ENCODE assay signal across 19 cellular contexts in the genomic region with DNA sequence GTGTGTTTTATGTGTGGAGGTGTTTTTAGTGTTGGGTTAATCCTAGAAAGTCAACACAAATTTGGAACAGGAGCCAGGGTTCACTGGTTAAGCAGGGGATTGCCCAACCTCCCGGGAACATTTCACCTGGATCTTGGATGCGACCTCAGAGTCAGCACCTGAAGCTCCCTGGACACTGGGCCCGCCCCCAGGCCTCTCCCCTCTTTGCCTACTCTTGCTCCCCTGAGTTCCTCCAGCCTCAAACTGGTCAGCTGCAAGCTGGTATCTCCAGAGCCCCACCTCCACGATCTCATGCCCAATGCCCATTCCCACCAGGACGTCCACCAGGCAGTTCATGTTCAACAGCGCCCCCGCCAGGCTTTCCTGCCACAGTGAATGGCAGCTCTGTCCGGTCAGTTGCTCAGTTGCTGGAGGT. TPM values are rescaled to one million over a fixed set of nuclear protein-coding genes. Genes with fewer than 3 reads are reported as not detected.
A peak's percentile ranks its signal among the peaks of the same experiment; 100 is the strongest.
DNase-seq lines count a peak whose midpoint lies in the region; ATAC-seq, FAIRE-seq and TF ChIP-seq lines count a peak whose summit lies in the region.
"Had no signal": no experiment of that assay in that cellular context is flagged by ENCODE, and none has a peak within 500 bp of the region (broad histone marks: within the 10 kb centered on the region; RNA-seq: fewer than 3 reads in every experiment).

No MANE protein-coding gene starts in this region.

- in situ Hi-C loops in HepG2 (cut with HindIII; ENCODE audit: extremely low pct_ligation_motif_present, low pct_unique_long_range_greater_than_20kb) = no loop called here

- BruUV-seq in HepG2 (replicated peaks; lab: Mats Ljungman, UMichigan) = no TSS peak

- no peak for TF ChIP-seq RAD21 in HepG2 (CRISPR knock-in tag; IDR thresholded peaks at IDR 0.05)

- WGBS in body of pancreas, 2 donors = 56 to 61% methylated on average over 6 to 8 of the region's 8 CpGs
- 69% methylated on average over 6 of the region's 8 CpGs for WGBS in HepG2 (ENCODE audit: low lambda C conversion rate)
- WGBS in sigmoid colon, 2 donors = 52 to 79% methylated on average over 8 of the region's 8 CpGs
- WGBS in esophagus muscularis mucosa = 87% methylated on average over 8 of the region's 8 CpGs

- TF ChIP-seq EP300 in HepG2 (IDR thresholded peaks at IDR 0.05; ENCODE audit: low read depth in 2 of 2, low read length in 2 of 2) = no peak
- no peak for TF ChIP-seq EP300 in HepG2 (CRISPR knock-in tag; IDR thresholded peaks at IDR 0.05; ENCODE audit: borderline replicate concordance)
- TF ChIP-seq EP300 in sigmoid colon (IDR thresholded peaks at IDR 0.05) = no peak
- TF ChIP-seq EP300 in esophagus muscularis mucosa (IDR thresholded peaks at IDR 0.05) = no peak

- H3K9ac ChIP-seq in HepG2 (ENCODE audit: insufficient read depth, low read depth, low read length) = no peak overlapping the region
- H3K9ac ChIP-seq: BLaER1 treated with 17β-estradiol and CSF1 and Interleukin-3, amounts not matched to agents 10 nM and 100 nM had no signal

- intact Hi-C loops in body of pancreas (cut with DNase I) (no loop called here), HepG2 (cut with micrococcal nuclease; ENCODE audit: unreplicated experiment) (no loop called here), sigmoid colon (cut with DNase I) (no loop called here), esophagus muscularis mucosa (cut with DNase I) (no loop called here)

- H3F3A ChIP-seq in GM23338 (replicated peaks; ENCODE audit: low read depth) = no peaks in the 10 kb centered on the region

- no peak for FAIRE-seq in HepG2 (lab: Jason Lieb, UNC)
- FAIRE-seq: frontal cortex, islet of Langerhans, RCC 7860 had no signal

- peaks cover 6% of the 10 kb centered on the region for H3K27me3 Mint-ChIP-seq in GM23338 (ENCODE audit: insufficient read depth, low read depth, poor library complexity)

- POLR2A ChIA-PET in AG04450 (lab: Yijun Ruan, JAX) (no interaction called here), HepG2 (lab: Yijun Ruan, JAX) (no interaction called here)

- H3K27me3 ChIP-seq in AG04450 (ENCODE audit: control insufficient read depth, insufficient read depth, low read length) (no peaks in the 10 kb centered on the region), GM23338 (ENCODE audit: insufficient read depth) (no peaks in the 10 kb centered on the region), body of pancreas (no peaks in the 10 kb centered on the region), HepG2 (ENCODE audit: control insufficient read depth in 1 of 2, insufficient read depth in 2 of 2, low read length in 2 of 2) (no peaks in the 10 kb centered on the region), sigmoid colon (no peaks in the 10 kb centered on the region), esophagus muscularis mucosa (no peaks in the 10 kb centered on the region)
- H3K27me3 ChIP-seq: BLaER1 treated with 17β-estradiol and CSF1 and Interleukin-3, amounts not matched to agents 10 nM and 100 nM; dorsolateral prefrontal cortex had no signal

- H3K9me2 ChIP-seq in GM23338 (ENCODE audit: insufficient read depth) = peaks cover 12% of the 10 kb centered on the region; the same call in 1 of the 2 replicates

- H3K9me3 ChIP-seq in AG04450 (ENCODE audit: control insufficient read depth, insufficient read depth, low read length) (no peaks in the 10 kb centered on the region; the same call in 1 of the 2 replicates), body of pancreas (no peaks in the 10 kb centered on the region), HepG2 (ENCODE audit: low read length) (0 out of 2 replicates have a peak, but pooled peaks cover 7% of the 10 kb centered on the region), sigmoid colon (no peaks in the 10 kb centered on the region), esophagus muscularis mucosa (no peaks in the 10 kb centered on the region)

- H3K4me3 Mint-ChIP-seq in GM23338 = no peak overlapping the region
- H3K4me3 Mint-ChIP-seq: naive B cell; stimulated activated effector memory CD8-positive, alpha-beta T cell treated with anti-CD3 and anti-CD28 coated beads, Interleukin-12 subunit alpha, Interleukin-12 subunit beta, amount 100 ng/mL, for 72 hours had no signal

- CTCF ChIA-PET in AG04450 (lab: Charles Lee) = interaction anchor here (0.7 to 2.2 kb wide), 5 partner anchors 9 to 39 kb away, joined by 4 to 9 read pairs (median 7); a partner anchor contains a TSS
- CTCF ChIA-PET in HepG2 (lab: Yijun Ruan, JAX; ENCODE audit: low intra/inter-chr PET ratio, low total read pairs) = no interaction called here

- DNase-seq in AG04450 (ENCODE audit: low read depth, low spot score) (no peak), GM23338 (ENCODE audit: low spot score) (peak; percentile 81), body of pancreas (peak; percentile 63 to 81 (median 74)), HepG2 (ENCODE audit: low spot score) (no peak), sigmoid colon (no peak), amygdala (lab: John Stamatoyannopoulos, UW) (no peak), esophagus muscularis mucosa (ENCODE audit: extremely low spot score) (no peak), ureter (ENCODE audit: low spot score) (no peak)
- DNase-seq: dorsolateral prefrontal cortex; naive B cell; NCI-H226; stimulated activated CD4-positive, alpha-beta T cell treated with anti-CD3 and anti-CD28 coated beads, Interleukin-4, amount 100 ng/mL, for 1 hour; T-helper 2 cell had no signal

- H3K36me3 Mint-ChIP-seq in GM23338 (ENCODE audit: low read depth) = peaks cover 10% of the 10 kb centered on the region; the same call in 2 of the 3 replicates
- H3K36me3 Mint-ChIP-seq: naive B cell; stimulated activated effector memory CD8-positive, alpha-beta T cell treated with anti-CD3 and anti-CD28 coated beads, Interleukin-12 subunit alpha, Interleukin-12 subunit beta, amount 100 ng/mL, for 72 hours had no signal

- H3K9me3 Mint-ChIP-seq in GM23338 = no peaks in the 10 kb centered on the region; the same call in 2 of the 3 replicates
- H3K9me3 Mint-ChIP-seq: naive B cell; stimulated activated effector memory CD8-positive, alpha-beta T cell treated with anti-CD3 and anti-CD28 coated beads, Interleukin-12 subunit alpha, Interleukin-12 subunit beta, amount 100 ng/mL, for 72 hours had no signal

- H3K4me2 ChIP-seq in GM23338 = no peak overlapping the region
- H3K4me2 ChIP-seq in HepG2 (ENCODE audit: low read depth, low read length) = no peak overlapping the region

- no peaks in the 10 kb centered on the region for H3K36me3 ChIP-seq in GM23338 (ENCODE audit: insufficient read depth)
- H3K36me3 ChIP-seq in body of pancreas (replicated peaks in 1 of 2; ENCODE audit: insufficient read depth in 1 of 2, low read depth in 2 of 2) = no peaks in the 10 kb centered on the region
- H3K36me3 ChIP-seq in HepG2 (replicated peaks in 1 of 2; ENCODE audit: control insufficient read depth in 1 of 2, insufficient read depth in 2 of 2, low read length in 2 of 2) = no peaks in the 10 kb centered on the region
- peaks cover 0 to 13% (median 0%) of the 10 kb centered on the region in 4 donors for H3K36me3 ChIP-seq in sigmoid colon
- H3K36me3 ChIP-seq in esophagus muscularis mucosa = peaks cover 0 to 23% (median 5%) of the 10 kb centered on the region in 4 donors

- peak; percentile 91 for ATAC-seq in GM23338
- ATAC-seq in body of pancreas = peak; percentile 85
- ATAC-seq in HepG2 = no peak; the same call in 2 of the 3 replicates
- ATAC-seq: stimulated activated effector memory CD8-positive, alpha-beta T cell treated with anti-CD3 and anti-CD28 coated beads, Interleukin-12 subunit alpha, Interleukin-12 subunit beta, amount 100 ng/mL, for 72 hours had no signal

- TF ChIP-seq POLR2A in body of pancreas (IDR thresholded peaks at IDR 0.05) (no peak), HepG2 (IDR thresholded peaks at IDR 0.05; ENCODE audit: insufficient read depth in 1 of 2, low read depth in 2 of 2, low read length in 2 of 2) (no peak), sigmoid colon (IDR thresholded peaks at IDR 0.05) (no peak), esophagus muscularis mucosa (IDR thresholded peaks at IDR 0.05; ENCODE audit: low read depth) (no peak)

- H3K79me2 ChIP-seq in GM23338 (replicated peaks; ENCODE audit: insufficient read depth) (no peaks in the 10 kb centered on the region), HepG2 (ENCODE audit: insufficient read depth, low read length) (no peaks in the 10 kb centered on the region)

- no peak overlapping the region for H3K27ac Mint-ChIP-seq in GM23338
- H3K27ac Mint-ChIP-seq: stimulated activated effector memory CD8-positive, alpha-beta T cell treated with anti-CD3 and anti-CD28 coated beads, Interleukin-12 subunit alpha, Interleukin-12 subunit beta, amount 100 ng/mL, for 72 hours had no signal

- 0 out of 2 replicates have a peak, but pooled peaks have one; percentile 10 for TF ChIP-seq CTCF in AG04450 (IDR thresholded peaks at IDR 0.05; ENCODE audit: low read depth, low read length)
- peak; percentile 77 to 88 for TF ChIP-seq CTCF in GM23338 (conservative IDR thresholded peaks at IDR 0.05; ENCODE audit: low read depth in 2 of 2)
- TF ChIP-seq CTCF in body of pancreas (IDR thresholded peaks at IDR 0.05) = peak in 6 of 7 experiments; percentile 11 to 69 (median 40)
- TF ChIP-seq CTCF in HepG2 (CRISPR knock-in tag; IDR thresholded peaks at IDR 0.05) = peak; percentile 48
- TF ChIP-seq CTCF in sigmoid colon (IDR thresholded peaks at IDR 0.05) = no peak
- TF ChIP-seq CTCF in esophagus muscularis mucosa (IDR thresholded peaks at IDR 0.05) = no peak

- H4K20me1 ChIP-seq in GM23338 (replicated peaks; ENCODE audit: insufficient read depth) (no peaks in the 10 kb centered on the region), HepG2 (ENCODE audit: insufficient read depth, low read length) (no peaks in the 10 kb centered on the region)

- H3K4me3 ChIP-seq in AG04450 (ENCODE audit: low read depth, low read length) = no peak overlapping the region
- no peak overlapping the region for H3K4me3 ChIP-seq in GM23338
- H3K4me3 ChIP-seq in body of pancreas = no peak overlapping the region
- H3K4me3 ChIP-seq in HepG2 (replicated peaks in 1 of 3; ENCODE audit: insufficient read depth in 1 of 3, low read depth in 2 of 3, low read length in 3 of 3) = no peak overlapping the region
- H3K4me3 ChIP-seq in sigmoid colon = no peak overlapping the region
- H3K4me3 ChIP-seq in esophagus muscularis mucosa = no peak overlapping the region
- H3K4me3 ChIP-seq: BLaER1 treated with 17β-estradiol and CSF1 and Interleukin-3, amounts not matched to agents 10 nM and 100 nM; dorsolateral prefrontal cortex had no signal

- H3K4me1 Mint-ChIP-seq in GM23338 = no peaks in the 10 kb centered on the region
- H3K4me1 Mint-ChIP-seq: naive B cell; stimulated activated effector memory CD8-positive, alpha-beta T cell treated with anti-CD3 and anti-CD28 coated beads, Interleukin-12 subunit alpha, Interleukin-12 subunit beta, amount 100 ng/mL, for 72 hours had no signal

- H3K27ac ChIP-seq in AG04450 (ENCODE audit: low read depth, low read length) (no peak overlapping the region), GM23338 (ENCODE audit: low read depth) (no peak overlapping the region), body of pancreas (peak overlapping the region in 1 of 4 donors; percentile 56), HepG2 (ENCODE audit: extremely low read length, insufficient read depth, low read length) (no peak overlapping the region), sigmoid colon (no peak overlapping the region), esophagus muscularis mucosa (replicated peaks in 1 of 4) (no peak overlapping the region)
- H3K27ac ChIP-seq: BLaER1 treated with 17β-estradiol and CSF1 and Interleukin-3, amounts not matched to agents 10 nM and 100 nM; dorsolateral prefrontal cortex had no signal

- no peak overlapping the region for H2AFZ ChIP-seq in GM23338
- H2AFZ ChIP-seq in HepG2 (ENCODE audit: low read length) = no peak overlapping the region

- H3K4me1 ChIP-seq in GM23338 (ENCODE audit: insufficient read depth) (no peaks in the 10 kb centered on the region), body of pancreas (peaks cover 19% of the 10 kb centered on the region), HepG2 (ENCODE audit: insufficient read depth, low read length) (0 out of 2 replicates have a peak, but pooled peaks cover 5% of the 10 kb centered on the region), sigmoid colon (no peaks in the 10 kb centered on the region), esophagus muscularis mucosa (no peaks in the 10 kb centered on the region)

RNA-seq across cellular contexts. Expression of a gene that starts 9.7 kb away (rescaled TPM):
- polyA plus RNA-seq in AG04450 (2011; rRNA removed) = 2.3 and 3.6 TPM in 2 replicates
- 1.1 and 1.7 TPM in 2 replicates for polyA minus RNA-seq in AG04450 (2011; rRNA and poly(A)+ RNA removed)
- 5.0 and 8.4 TPM in 2 replicates for total RNA-seq in GM23338 (2014; rRNA removed; shearing (Covaris generic))
- polyA plus RNA-seq in GM23338 (2016; fragmentation: Nextera tagmentation; extraction: Ambion mirVana) = 11.6 and 11.7 TPM in 2 replicates
- total RNA-seq in body of pancreas = 1 to 10 TPM; 2.1 to 3.3 TPM
- 0.53 and 0.58 TPM in 2 replicates for total RNA-seq in HepG2 (2016; rRNA removed; fragmentation: Illumina TruSeq; extraction: Trizol)
- total RNA-seq in HepG2 (2016; cell fraction: cytosol; rRNA removed; fragmentation: Illumina TruSeq; extraction: Trizol; ENCODE audit: low read depth) = 0.44 TPM in 1 of 2 replicates, not detected in the other
- 0.64 and 0.97 TPM in 2 replicates for total RNA-seq in HepG2 (2016; cell fraction: insoluble cytoplasmic fraction; rRNA removed; fragmentation: Illumina TruSeq; extraction: Trizol)
- 0.34 and 0.49 TPM in 2 replicates for total RNA-seq in HepG2 (2016; cell fraction: membrane; rRNA removed; fragmentation: Illumina TruSeq; extraction: Trizol)
- total RNA-seq in HepG2 (2016; cell fraction: nucleus; rRNA removed; fragmentation: Illumina TruSeq; extraction: Trizol) = not detected in 2 replicates
- 1.2 and 1.8 TPM in 2 replicates for polyA plus RNA-seq in HepG2 (2011; rRNA removed)
- polyA plus RNA-seq in HepG2 (2011; cell fraction: cytosol; rRNA removed) = 1.4 and 1.5 TPM in 2 replicates
- 3.6 and 4.3 TPM in 2 replicates for polyA plus RNA-seq in HepG2 (2011; cell fraction: nucleus; rRNA removed)
- polyA plus RNA-seq in HepG2 (2012) = 0.72 and 0.89 TPM in 2 replicates
- polyA plus RNA-seq in HepG2 (2016; cell fraction: cytosol; fragmentation: Illumina TruSeq; extraction: Trizol; ENCODE audit: low read depth) = 0.35 and 0.58 TPM in 2 replicates
- polyA plus RNA-seq in HepG2 (2016; cell fraction: insoluble cytoplasmic fraction; fragmentation: Illumina TruSeq; extraction: Trizol; ENCODE audit: low read depth) = 1.1 TPM in 2 replicates
- 0.64 and 0.69 TPM in 2 replicates for polyA plus RNA-seq in HepG2 (2016; cell fraction: membrane; fragmentation: Illumina TruSeq; extraction: Trizol; ENCODE audit: low read depth)
- 0.97 and 0.98 TPM in 2 replicates for polyA plus RNA-seq in HepG2 (2016; cell fraction: nucleus; fragmentation: Illumina TruSeq; extraction: Trizol; ENCODE audit: insufficient read depth, low read depth)
- polyA minus RNA-seq in HepG2 (2011; rRNA and poly(A)+ RNA removed; ENCODE audit: low replicate concordance) = 0.33 and 0.62 TPM in 2 replicates
- not detected in 2 replicates for polyA minus RNA-seq in HepG2 (2011; cell fraction: cytosol; rRNA and poly(A)+ RNA removed)
- polyA minus RNA-seq in HepG2 (2011; cell fraction: nucleus; rRNA and poly(A)+ RNA removed) = 0.77 and 2.0 TPM in 2 replicates
- total RNA-seq in sigmoid colon = 10 to 100 TPM; 14.1 to 20.1 (median 18.3) TPM
- 10 to 100 TPM in 1 of 3 donors, 1 to 10 TPM in 2; 4.3 to 21.0 (median 4.9) TPM for polyA plus RNA-seq in sigmoid colon
- 1 to 10 TPM; 7.1 to 8.9 (median 7.8) TPM for total RNA-seq in esophagus muscularis mucosa
- total RNA-seq in ureter = 24.4 TPM
- total RNA-seq: H4 had no signal

RNA-seq across cellular contexts. Expression of a gene that starts 15.8 kb away (rescaled TPM):
- 23.3 and 31.8 TPM in 2 replicates for polyA plus RNA-seq in AG04450 (2011; rRNA removed)
- polyA minus RNA-seq in AG04450 (2011; rRNA and poly(A)+ RNA removed) = 22.8 and 30.7 TPM in 2 replicates
- total RNA-seq in GM23338 (2014; rRNA removed; shearing (Covaris generic)) = 30.6 and 53.5 TPM in 2 replicates
- polyA plus RNA-seq in GM23338 (2016; fragmentation: Nextera tagmentation; extraction: Ambion mirVana) = 30.4 and 35.8 TPM in 2 replicates
- 10 to 100 TPM; 34.5 to 56.0 TPM for total RNA-seq in body of pancreas
- 2.3 and 2.5 TPM in 2 replicates for total RNA-seq in HepG2 (2016; rRNA removed; fragmentation: Illumina TruSeq; extraction: Trizol)
- 3.4 and 4.0 TPM in 2 replicates for total RNA-seq in HepG2 (2016; cell fraction: cytosol; rRNA removed; fragmentation: Illumina TruSeq; extraction: Trizol; ENCODE audit: low read depth)
- 1.8 and 2.8 TPM in 2 replicates for total RNA-seq in HepG2 (2016; cell fraction: insoluble cytoplasmic fraction; rRNA removed; fragmentation: Illumina TruSeq; extraction: Trizol)
- 4.9 and 6.9 TPM in 2 replicates for total RNA-seq in HepG2 (2016; cell fraction: membrane; rRNA removed; fragmentation: Illumina TruSeq; extraction: Trizol)
- 2.2 and 2.5 TPM in 2 replicates for total RNA-seq in HepG2 (2016; cell fraction: nucleus; rRNA removed; fragmentation: Illumina TruSeq; extraction: Trizol)
- 3.6 TPM in 2 replicates for polyA plus RNA-seq in HepG2 (2011; rRNA removed)
- 2.4 and 3.8 TPM in 2 replicates for polyA plus RNA-seq in HepG2 (2011; cell fraction: cytosol; rRNA removed)
- polyA plus RNA-seq in HepG2 (2011; cell fraction: nucleus; rRNA removed) = 4.8 and 5.7 TPM in 2 replicates
- polyA plus RNA-seq in HepG2 (2012) = 4.0 and 5.0 TPM in 2 replicates
- polyA plus RNA-seq in HepG2 (2016; cell fraction: cytosol; fragmentation: Illumina TruSeq; extraction: Trizol; ENCODE audit: low read depth) = 4.8 and 6.1 TPM in 2 replicates
- 2.6 and 3.5 TPM in 2 replicates for polyA plus RNA-seq in HepG2 (2016; cell fraction: insoluble cytoplasmic fraction; fragmentation: Illumina TruSeq; extraction: Trizol; ENCODE audit: low read depth)
- 6.4 and 7.9 TPM in 2 replicates for polyA plus RNA-seq in HepG2 (2016; cell fraction: membrane; fragmentation: Illumina TruSeq; extraction: Trizol; ENCODE audit: low read depth)
- polyA plus RNA-seq in HepG2 (2016; cell fraction: nucleus; fragmentation: Illumina TruSeq; extraction: Trizol; ENCODE audit: insufficient read depth, low read depth) = 2.4 and 5.2 TPM in 2 replicates
- 4.1 and 65.2 TPM in 2 replicates for polyA minus RNA-seq in HepG2 (2011; rRNA and poly(A)+ RNA removed; ENCODE audit: low replicate concordance)
- polyA minus RNA-seq in HepG2 (2011; cell fraction: cytosol; rRNA and poly(A)+ RNA removed) = 1.6 and 1.9 TPM in 2 replicates
- 1.6 and 2.3 TPM in 2 replicates for polyA minus RNA-seq in HepG2 (2011; cell fraction: nucleus; rRNA and poly(A)+ RNA removed)
- total RNA-seq in sigmoid colon = 10 to 100 TPM; 29.8 to 46.7 (median 32.9) TPM
- 10 to 100 TPM; 52.7 to 61.0 (median 54.1) TPM for polyA plus RNA-seq in sigmoid colon
- 10 to 100 TPM; 59.0 to 93.3 (median 63.9) TPM for total RNA-seq in esophagus muscularis mucosa
- 170 TPM for total RNA-seq in ureter

RNA-seq across cellular contexts. Expression of a gene that starts 41.8 kb away (rescaled TPM):
- polyA plus RNA-seq in AG04450 (2011; rRNA removed) (7.1 and 11.9 TPM in 2 replicates), GM23338 (2016; fragmentation: Nextera tagmentation; extraction: Ambion mirVana) (10.9 and 12.2 TPM in 2 replicates), HepG2 (2011; rRNA removed) (4.8 and 6.0 TPM in 2 replicates), sigmoid colon (10 to 100 TPM; 18.0 to 28.2 (median 21.2) TPM)
- polyA minus RNA-seq in AG04450 (2011; rRNA and poly(A)+ RNA removed) = 7.3 and 10.1 TPM in 2 replicates
- 12.3 and 15.1 TPM in 2 replicates for total RNA-seq in GM23338 (2014; rRNA removed; shearing (Covaris generic))
- total RNA-seq in body of pancreas (10 to 100 TPM in 1 of 2 donors, 1 to 10 TPM in 1; 6.5 to 21.1 TPM), HepG2 (2016; rRNA removed; fragmentation: Illumina TruSeq; extraction: Trizol) (4.3 and 6.0 TPM in 2 replicates), sigmoid colon (10 to 100 TPM; 13.8 to 44.7 (median 19.5) TPM), esophagus muscularis mucosa (10 to 100 TPM; 11.4 to 27.4 (median 18.9) TPM), ureter (23.0 TPM)
- 3.7 and 5.1 TPM in 2 replicates for total RNA-seq in HepG2 (2016; cell fraction: cytosol; rRNA removed; fragmentation: Illumina TruSeq; extraction: Trizol; ENCODE audit: low read depth)
- 3.0 and 5.6 TPM in 2 replicates for total RNA-seq in HepG2 (2016; cell fraction: insoluble cytoplasmic fraction; rRNA removed; fragmentation: Illumina TruSeq; extraction: Trizol)
- total RNA-seq in HepG2 (2016; cell fraction: membrane; rRNA removed; fragmentation: Illumina TruSeq; extraction: Trizol) = 4.6 and 5.1 TPM in 2 replicates
- 5.1 and 5.4 TPM in 2 replicates for total RNA-seq in HepG2 (2016; cell fraction: nucleus; rRNA removed; fragmentation: Illumina TruSeq; extraction: Trizol)
- 2.3 and 4.7 TPM in 2 replicates for polyA plus RNA-seq in HepG2 (2011; cell fraction: cytosol; rRNA removed)
- polyA plus RNA-seq in HepG2 (2011; cell fraction: nucleus; rRNA removed) = 16.9 and 18.5 TPM in 2 replicates
- 3.4 TPM in 2 replicates for polyA plus RNA-seq in HepG2 (2012)
- polyA plus RNA-seq in HepG2 (2016; cell fraction: cytosol; fragmentation: Illumina TruSeq; extraction: Trizol; ENCODE audit: low read depth) = 1.3 and 2.3 TPM in 2 replicates
- 5.4 and 7.3 TPM in 2 replicates for polyA plus RNA-seq in HepG2 (2016; cell fraction: insoluble cytoplasmic fraction; fragmentation: Illumina TruSeq; extraction: Trizol; ENCODE audit: low read depth)
- 3.8 and 5.1 TPM in 2 replicates for polyA plus RNA-seq in HepG2 (2016; cell fraction: membrane; fragmentation: Illumina TruSeq; extraction: Trizol; ENCODE audit: low read depth)
- 11.7 and 12.4 TPM in 2 replicates for polyA plus RNA-seq in HepG2 (2016; cell fraction: nucleus; fragmentation: Illumina TruSeq; extraction: Trizol; ENCODE audit: insufficient read depth, low read depth)
- polyA minus RNA-seq in HepG2 (2011; rRNA and poly(A)+ RNA removed; ENCODE audit: low replicate concordance) = 0.70 and 1.2 TPM in 2 replicates
- 3.6 TPM in 2 replicates for polyA minus RNA-seq in HepG2 (2011; cell fraction: cytosol; rRNA and poly(A)+ RNA removed)
- polyA minus RNA-seq in HepG2 (2011; cell fraction: nucleus; rRNA and poly(A)+ RNA removed) = 1.7 and 3.1 TPM in 2 replicates

RNA-seq across cellular contexts. Expression of a gene that starts 45.6 kb away (rescaled TPM):
- polyA plus RNA-seq in AG04450 (2011; rRNA removed) = 36.5 and 37.2 TPM in 2 replicates
- 20.5 and 22.8 TPM in 2 replicates for polyA minus RNA-seq in AG04450 (2011; rRNA and poly(A)+ RNA removed)
- 14.5 and 15.8 TPM in 2 replicates for total RNA-seq in GM23338 (2014; rRNA removed; shearing (Covaris generic))
- polyA plus RNA-seq in GM23338 (2016; fragmentation: Nextera tagmentation; extraction: Ambion mirVana) = 14.0 and 14.4 TPM in 2 replicates
- total RNA-seq in body of pancreas = 10 to 100 TPM; 17.9 to 49.4 TPM
- 7.8 and 18.5 TPM in 2 replicates for total RNA-seq in HepG2 (2016; rRNA removed; fragmentation: Illumina TruSeq; extraction: Trizol)
- 7.7 and 7.9 TPM in 2 replicates for total RNA-seq in HepG2 (2016; cell fraction: cytosol; rRNA removed; fragmentation: Illumina TruSeq; extraction: Trizol; ENCODE audit: low read depth)
- 6.4 and 19.6 TPM in 2 replicates for total RNA-seq in HepG2 (2016; cell fraction: insoluble cytoplasmic fraction; rRNA removed; fragmentation: Illumina TruSeq; extraction: Trizol)
- total RNA-seq in HepG2 (2016; cell fraction: membrane; rRNA removed; fragmentation: Illumina TruSeq; extraction: Trizol) = 5.7 and 6.5 TPM in 2 replicates
- total RNA-seq in HepG2 (2016; cell fraction: nucleus; rRNA removed; fragmentation: Illumina TruSeq; extraction: Trizol) = 25.9 and 29.7 TPM in 2 replicates
- 15.2 and 15.6 TPM in 2 replicates for polyA plus RNA-seq in HepG2 (2011; rRNA removed)
- 10.5 and 12.8 TPM in 2 replicates for polyA plus RNA-seq in HepG2 (2011; cell fraction: cytosol; rRNA removed)
- 28.4 and 34.0 TPM in 2 replicates for polyA plus RNA-seq in HepG2 (2011; cell fraction: nucleus; rRNA removed)
- 12.6 and 18.1 TPM in 2 replicates for polyA plus RNA-seq in HepG2 (2012)
- 2.1 and 2.4 TPM in 2 replicates for polyA plus RNA-seq in HepG2 (2016; cell fraction: cytosol; fragmentation: Illumina TruSeq; extraction: Trizol; ENCODE audit: low read depth)
- polyA plus RNA-seq in HepG2 (2016; cell fraction: insoluble cytoplasmic fraction; fragmentation: Illumina TruSeq; extraction: Trizol; ENCODE audit: low read depth) = 8.2 and 10.1 TPM in 2 replicates
- 3.9 and 4.1 TPM in 2 replicates for polyA plus RNA-seq in HepG2 (2016; cell fraction: membrane; fragmentation: Illumina TruSeq; extraction: Trizol; ENCODE audit: low read depth)
- polyA plus RNA-seq in HepG2 (2016; cell fraction: nucleus; fragmentation: Illumina TruSeq; extraction: Trizol; ENCODE audit: insufficient read depth, low read depth) = 36.9 and 39.2 TPM in 2 replicates
- 12.5 and 17.7 TPM in 2 replicates for polyA minus RNA-seq in HepG2 (2011; rRNA and poly(A)+ RNA removed; ENCODE audit: low replicate concordance)
- polyA minus RNA-seq in HepG2 (2011; cell fraction: cytosol; rRNA and poly(A)+ RNA removed) = 9.8 and 12.8 TPM in 2 replicates
- polyA minus RNA-seq in HepG2 (2011; cell fraction: nucleus; rRNA and poly(A)+ RNA removed) = 34.6 and 36.1 TPM in 2 replicates
- 10 to 100 TPM; 22.1 to 69.8 (median 31.2) TPM for total RNA-seq in sigmoid colon
- 10 to 100 TPM; 43.2 to 60.8 (median 55.9) TPM for polyA plus RNA-seq in sigmoid colon
- total RNA-seq in esophagus muscularis mucosa = 10 to 100 TPM; 40.3 to 98.7 (median 64.4) TPM
- total RNA-seq in ureter = 56.2 TPM

Comparison
In these comparisons a context has a peak if more than half of its experiments do, and no peak if none do; other contexts are left out.
1. DNase-seq: peak in GM23338 (single experiment) and body of pancreas (4 of 4); none in AG04450 (single experiment), HepG2 (single experiment), sigmoid colon (single experiment), amygdala (0 of 56), esophagus muscularis mucosa (single experiment) and ureter (single experiment).
2. CTCF ChIP-seq: peak in AG04450 (single experiment), GM23338 (2 of 2), body of pancreas (6 of 7) and HepG2 (single experiment); none in sigmoid colon (0 of 4) and esophagus muscularis mucosa (0 of 3).